ENCODE assay signal across 26 cellular contexts in the genomic region with DNA sequence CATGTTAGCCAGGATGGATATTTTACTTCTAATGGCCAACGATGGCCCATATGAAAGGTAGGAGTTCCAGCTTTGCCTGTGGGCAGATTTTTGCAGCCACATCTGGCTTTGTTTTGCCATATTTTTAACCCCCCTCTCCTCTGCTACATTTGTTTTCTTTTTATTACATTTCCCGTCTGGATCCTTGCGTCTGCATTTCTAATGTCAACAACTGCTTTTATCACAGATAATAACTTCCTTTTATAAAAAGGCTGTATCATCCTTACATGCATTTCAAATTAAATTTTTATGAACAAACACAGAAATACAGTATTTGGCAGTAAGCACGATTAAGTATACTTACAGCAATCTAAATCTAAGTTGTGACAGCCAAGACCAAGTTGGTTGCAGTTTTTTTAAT.
"Had no signal": no experiment of that assay in that cellular context is flagged by ENCODE, and none has a peak within 500 bp of the region (broad histone marks: within the 10 kb centered on the region; RNA-seq: fewer than 3 reads in every experiment).

No MANE protein-coding gene starts in this region.

- H3K27ac Mint-ChIP-seq: activated naive CD8-positive, alpha-beta T cell treated with anti-CD3 and anti-CD28 coated beads, Interleukin-2, amount 10 ng/mL, durations not matched to agents 7 days and 5 days; effector memory CD8-positive, alpha-beta T cell; naive thymus-derived CD8-positive, alpha-beta T cell; stimulated activated naive B cell treated with anti-CD40 and anti-IgM and Interleukin-4, amounts not matched to agents 10 μg/mL and 1 μg/mL and 100 μg/mL, for 72 hours; WTC11 had no signal

- H3K36me3 ChIP-seq: breast epithelium, colonic mucosa, lower lobe of right lung, sigmoid colon, uterus had no signal

- FAIRE-seq: kidney had no signal

- H3K27me3 ChIP-seq: breast epithelium, colonic mucosa, sigmoid colon, testis, uterus had no signal

- H3K4me1 ChIP-seq: breast epithelium, colonic mucosa, lower lobe of right lung, sigmoid colon, testis, uterus had no signal

- H3K36me3 Mint-ChIP-seq: activated naive CD8-positive, alpha-beta T cell treated with anti-CD3 and anti-CD28 coated beads, Interleukin-2, amount 10 ng/mL, durations not matched to agents 7 days and 5 days; naive thymus-derived CD8-positive, alpha-beta T cell; stimulated activated naive B cell treated with anti-CD40 and anti-IgM and Interleukin-4, amounts not matched to agents 10 μg/mL and 1 μg/mL and 100 μg/mL, for 72 hours had no signal

- H3K4me3 ChIP-seq: breast epithelium, colonic mucosa, dorsolateral prefrontal cortex, lower lobe of right lung, sigmoid colon, testis, uterus had no signal

- H3K9me3 ChIP-seq: breast epithelium, colonic mucosa, lower lobe of right lung, sigmoid colon, testis, uterus had no signal

- H3K9me3 Mint-ChIP-seq: activated naive CD8-positive, alpha-beta T cell treated with anti-CD3 and anti-CD28 coated beads, Interleukin-2, amount 10 ng/mL, durations not matched to agents 7 days and 5 days; activated T-cell treated with anti-CD3 and anti-CD28 coated beads, Interleukin-2, amount 50 U/mL, for 4 hours; central memory CD8-positive, alpha-beta T cell; effector memory CD8-positive, alpha-beta T cell had no signal

- DNase-seq: activated CD4-positive, alpha-beta T cell treated with anti-CD3 and anti-CD28 coated beads, Interleukin-2, amount 50 U/mL, for 4 hours; activated CD8-positive, alpha-beta memory T cell treated with anti-CD3 and anti-CD28 coated beads for 24 hours; activated CD8-positive, alpha-beta memory T cell treated with anti-CD3 and anti-CD28 coated beads, Interleukin-2, amount 50 U/mL, for 4 hours; activated naive CD4-positive, alpha-beta T cell treated with Interleukin-2 at 50 U/mL for 16 hours; activated naive CD8-positive, alpha-beta T cell treated with anti-CD3 and anti-CD28 coated beads, Interleukin-2, amount 10 ng/mL, durations not matched to agents 7 days and 5 days; activated T-cell treated with anti-CD3 and anti-CD28 coated beads, Interleukin-2, amount 50 U/mL, for 4 hours; amniotic stem cell; colonic mucosa; dorsolateral prefrontal cortex; effector memory CD8-positive, alpha-beta T cell; foreskin fibroblast; kidney; lower lobe of right lung; naive thymus-derived CD8-positive, alpha-beta T cell; sigmoid colon; stimulated activated CD4-positive, alpha-beta T cell treated with anti-CD3 and anti-CD28 coated beads, Interleukin-2, amount 100 ng/mL, for 48 hours; stimulated activated CD8-positive, alpha-beta memory T cell treated with anti-CD3 and anti-CD28 coated beads, Interleukin-4, amount 100 ng/mL, for 48 hours; stimulated activated naive B cell treated with anti-CD40 and anti-IgM and Interleukin-4, amounts not matched to agents 10 μg/mL and 1 μg/mL and 100 μg/mL, for 72 hours; T1000; testis; trophoblast cell; uterus had no signal

- H3K4me1 Mint-ChIP-seq: activated naive CD8-positive, alpha-beta T cell treated with anti-CD3 and anti-CD28 coated beads, Interleukin-2, amount 10 ng/mL, durations not matched to agents 7 days and 5 days; central memory CD8-positive, alpha-beta T cell; naive thymus-derived CD8-positive, alpha-beta T cell; stimulated activated naive B cell treated with anti-CD40 and anti-IgM and Interleukin-4, amounts not matched to agents 10 μg/mL and 1 μg/mL and 100 μg/mL, for 72 hours; WTC11 had no signal

- H3K27ac ChIP-seq: breast epithelium, colonic mucosa, dorsolateral prefrontal cortex, lower lobe of right lung, sigmoid colon, testis had no signal

- ATAC-seq: activated T-cell treated with anti-CD3 and anti-CD28 coated beads, Interleukin-2, amount 50 U/mL, for 4 hours; effector memory CD8-positive, alpha-beta T cell; left lobe of liver; lower lobe of right lung; naive thymus-derived CD8-positive, alpha-beta T cell; stimulated activated naive B cell treated with anti-CD40 and anti-IgM and Interleukin-4, amounts not matched to agents 10 μg/mL and 1 μg/mL and 100 μg/mL, for 72 hours; WTC11 had no signal

- H3K4me3 Mint-ChIP-seq: activated naive CD8-positive, alpha-beta T cell treated with anti-CD3 and anti-CD28 coated beads, Interleukin-2, amount 10 ng/mL, durations not matched to agents 7 days and 5 days; activated T-cell treated with anti-CD3 and anti-CD28 coated beads, Interleukin-2, amount 50 U/mL, for 4 hours; central memory CD8-positive, alpha-beta T cell; effector memory CD8-positive, alpha-beta T cell; naive thymus-derived CD8-positive, alpha-beta T cell; stimulated activated naive B cell treated with anti-CD40 and anti-IgM and Interleukin-4, amounts not matched to agents 10 μg/mL and 1 μg/mL and 100 μg/mL, for 72 hours; WTC11 had no signal
